ENCODE assay signal across 16 cellular contexts in genomic region chr3:73270839-73271483, GRCh38.
DNase-seq lines count a peak whose midpoint lies in the region; ATAC-seq lines count a peak whose summit lies in the region.
"Had no signal": no experiment of that assay in that cellular context is flagged by ENCODE, and none has a peak within 500 bp of the region (broad histone marks: within the 10 kb centered on the region; RNA-seq: fewer than 3 reads in every experiment).

No MANE protein-coding gene starts in this region.

- DNase-seq in NCI-H345 (lab: John Stamatoyannopoulos, UW) (peak; percentile 39), NCI-H345 treated with DMSO at 0.1 percent for 48 hours (lab: John Stamatoyannopoulos, UW; ENCODE audit: unreplicated experiment) (no peak), NCI-H446 treated with DMSO at 0.1 percent for 48 hours (lab: John Stamatoyannopoulos, UW) (peak; percentile 52), cerebellum (ENCODE audit: low spot score) (peak; percentile 81), stromal cell of bone marrow (ENCODE audit: low read depth) (peak; percentile 2), aorta (no peak), Ammon's horn (ENCODE audit: low spot score) (no peak)
- no peak for DNase-seq in activated CD8-positive, alpha-beta memory T cell treated with anti-CD3 and anti-CD28 coated beads for 24 hours
- DNase-seq: activated B cell treated with CpG ODN at 0.5 μM for 24 hours; foreskin melanocyte; midbrain; NCI-H1694 treated with DMSO at 0.1 percent for 48 hours; stimulated activated naive CD4-positive, alpha-beta T cell had no signal

- no peaks in the 10 kb centered on the region for H3K36me3 ChIP-seq in aorta (ENCODE audit: control insufficient read depth in 1 of 2, insufficient read depth in 2 of 2, low read length in 1 of 2)
- H3K36me3 ChIP-seq: neutrophil had no signal

- no peak overlapping the region for H3K27ac ChIP-seq in aorta (ENCODE audit: low read depth in 1 of 2, low read length in 2 of 2)
- H3K27ac ChIP-seq: A549, neutrophil had no signal

- WGBS in aorta, 2 donors: 59 to 98% methylated on average over 2 of the region's 2 CpGs

- no peaks in the 10 kb centered on the region for H3K27me3 ChIP-seq in aorta (ENCODE audit: control insufficient read depth in 1 of 2, insufficient read depth in 2 of 2, low read length in 1 of 2)
- H3K27me3 ChIP-seq: neutrophil had no signal

- H3K9me3 ChIP-seq in aorta (ENCODE audit: control insufficient read depth, low read length): no peaks in the 10 kb centered on the region
- H3K9me3 ChIP-seq: A549, neutrophil had no signal

- no peak for ATAC-seq in aorta (ENCODE audit: low FRiP score)
- ATAC-seq: A549, HepG2 had no signal

- no peaks in the 10 kb centered on the region for H3K4me1 ChIP-seq in aorta (ENCODE audit: control insufficient read depth in 1 of 2, insufficient read depth in 2 of 2, low read length in 2 of 2)
- H3K4me1 ChIP-seq: A549 had no signal

- no peak overlapping the region for H3K4me3 ChIP-seq in aorta (ENCODE audit: low read length in 2 of 2)
- H3K4me3 ChIP-seq: A549 had no signal

- intact Hi-C loops in aorta (cut with DNase I): no loop called here

Comparison
In these comparisons a context has a peak if more than half of its experiments do, and no peak if none do; other contexts are left out.
1. DNase-seq: peak in NCI-H345 (single experiment), NCI-H446 treated with DMSO at 0.1 percent for 48 hours (single experiment), cerebellum (single experiment) and stromal cell of bone marrow (single experiment); none in NCI-H345 treated with DMSO at 0.1 percent for 48 hours (single experiment), aorta (0 of 2), Ammon's horn (single experiment) and activated CD8-positive, alpha-beta memory T cell treated with anti-CD3 and anti-CD28 coated beads for 24 hours (single experiment).